21 cellular contexts compared by ENCODE assay signal in genomic region chr7:27788438-27788837, GRCh38. TPM values are rescaled to one million over a fixed set of nuclear protein-coding genes. Genes with fewer than 3 reads are reported as not detected.
A peak's percentile ranks its signal among the peaks of the same experiment; 100 is the strongest.
DNase-seq lines count a peak whose midpoint lies in the region; ATAC-seq, FAIRE-seq and TF ChIP-seq lines count a peak whose summit lies in the region.
"Had no signal": no experiment of that assay in that cellular context is flagged by ENCODE, and none has a peak within 500 bp of the region (broad histone marks: within the 10 kb centered on the region; RNA-seq: fewer than 3 reads in every experiment).

No MANE protein-coding gene starts in this region.

- H4K20me1 ChIP-seq in HepG2 (ENCODE audit: insufficient read depth, low read length) (no peaks in the 10 kb centered on the region), IMR-90 (ENCODE audit: insufficient read depth, low read length) (peaks cover 4% of the 10 kb centered on the region)

- no peak overlapping the region for H4K91ac ChIP-seq in IMR-90 (ENCODE audit: insufficient read depth, low read depth, low read length)

- H3K36me3 ChIP-seq in HepG2 (replicated peaks in 1 of 2; ENCODE audit: control insufficient read depth in 1 of 2, insufficient read depth in 2 of 2, low read length in 2 of 2) (peaks cover 8 to 45% of the 10 kb centered on the region in 2 experiments), right lobe of liver (peaks cover 0 to 46% (median 13%) of the 10 kb centered on the region in 4 donors), IMR-90 (ENCODE audit: control insufficient read depth, insufficient read depth, low read length) (peaks cover 11% of the 10 kb centered on the region), urinary bladder (ENCODE audit: insufficient read depth) (no peaks in the 10 kb centered on the region)

- no peak overlapping the region for H2BK5ac ChIP-seq in IMR-90 (ENCODE audit: low read depth, low read length, poor library complexity, severe bottlenecking)

- DNase-seq in HepG2 (ENCODE audit: low spot score): no peak
- no peak for DNase-seq in right lobe of liver
- DNase-seq in IMR-90: no peak
- no peak for DNase-seq in activated naive CD8-positive, alpha-beta T cell treated with anti-CD3 and anti-CD28 coated beads, Interleukin-2, amount 50 U/mL, for 24 hours
- no peak for DNase-seq in GM10266 (ENCODE audit: extremely low spot score)
- DNase-seq: 8988T; AML-193; Caco-2; Calu3; CD4-positive, alpha-beta T cell; CD8-positive, alpha-beta T cell; DMS79 treated with DMSO at 0.1 percent for 48 hours; GF-D8 had no signal

- H2BK15ac ChIP-seq in IMR-90 (ENCODE audit: low read depth, low read length): no peak overlapping the region

- peak; percentile 4 for FAIRE-seq in HepG2 (lab: Jason Lieb, UNC)
- FAIRE-seq: D721Med, GM12878, GM12892, GM18507 had no signal

- H3K9me3 Mint-ChIP-seq in activated naive CD8-positive, alpha-beta T cell treated with anti-CD3 and anti-CD28 coated beads, Interleukin-2, amount 50 U/mL, for 24 hours: no peaks in the 10 kb centered on the region
- H3K9me3 Mint-ChIP-seq: CD4-positive, alpha-beta T cell; CD8-positive, alpha-beta T cell had no signal

- no peak overlapping the region for H3K9ac ChIP-seq in HepG2 (ENCODE audit: insufficient read depth, low read depth, low read length)
- H3K9ac ChIP-seq in IMR-90 (ENCODE audit: low read depth, low read length): no peak overlapping the region
- H3K9ac ChIP-seq: BLaER1 treated with 17β-estradiol and CSF1 and Interleukin-3, amounts not matched to agents 10 nM and 100 nM had no signal

- H3K36me3 Mint-ChIP-seq in activated naive CD8-positive, alpha-beta T cell treated with anti-CD3 and anti-CD28 coated beads, Interleukin-2, amount 50 U/mL, for 24 hours (ENCODE audit: low read depth): peaks cover 36% of the 10 kb centered on the region

- no peak overlapping the region for H3K4me2 ChIP-seq in HepG2 (ENCODE audit: low read depth, low read length)
- H3K4me2 ChIP-seq in IMR-90 (ENCODE audit: low read depth, low read length): no peak overlapping the region
- H3K4me2 ChIP-seq: BLaER1 treated with 17β-estradiol and CSF1 and Interleukin-3, amounts not matched to agents 10 nM and 100 nM had no signal

- H3K9me3 ChIP-seq in HepG2 (ENCODE audit: low read length) (no peaks in the 10 kb centered on the region), right lobe of liver (no peaks in the 10 kb centered on the region), IMR-90 (ENCODE audit: control insufficient read depth, insufficient read depth, low read length) (no peaks in the 10 kb centered on the region)
- H3K9me3 ChIP-seq: BLaER1 treated with 17β-estradiol and CSF1 and Interleukin-3, amounts not matched to agents 10 nM and 100 nM; Caco-2 had no signal

- TF ChIP-seq RAD21 in HepG2 (CRISPR knock-in tag; IDR thresholded peaks at IDR 0.05) (no peak), IMR-90 (IDR thresholded peaks at IDR 0.05; ENCODE audit: low read length) (no peak)

- no peak overlapping the region for H3K56ac ChIP-seq in IMR-90 (ENCODE audit: extremely low read depth, insufficient read depth, low read length)

- H3K27me3 ChIP-seq in HepG2 (ENCODE audit: control insufficient read depth in 1 of 2, insufficient read depth in 2 of 2, low read length in 2 of 2): no peaks in the 10 kb centered on the region
- no peaks in the 10 kb centered on the region for H3K27me3 ChIP-seq in right lobe of liver
- H3K27me3 ChIP-seq in IMR-90 (ENCODE audit: control insufficient read depth, insufficient read depth, low read length): no peaks in the 10 kb centered on the region
- H3K27me3 ChIP-seq: BLaER1 treated with 17β-estradiol and CSF1 and Interleukin-3, amounts not matched to agents 10 nM and 100 nM had no signal

- intact Hi-C loops in HepG2 (cut with micrococcal nuclease; ENCODE audit: unreplicated experiment) (no loop called here), right lobe of liver (cut with DNase I) (no loop called here), IMR-90 (cut with micrococcal nuclease) (no loop called here)

- H3K27ac ChIP-seq in HepG2 (ENCODE audit: extremely low read length, insufficient read depth, low read length): no peak overlapping the region
- H3K27ac ChIP-seq in right lobe of liver: no peak overlapping the region
- no peak overlapping the region for H3K27ac ChIP-seq in IMR-90 (ENCODE audit: insufficient read depth, low read length)
- peak overlapping the region; percentile 10 for H3K27ac ChIP-seq in urinary bladder (ENCODE audit: low read depth)
- H3K27ac ChIP-seq: BLaER1 treated with 17β-estradiol and CSF1 and Interleukin-3, amounts not matched to agents 10 nM and 100 nM; C4-2B had no signal

- H2AK5ac ChIP-seq in IMR-90 (ENCODE audit: low read depth, low read length): no peak overlapping the region

- H3K4me3 ChIP-seq in HepG2 (replicated peaks in 1 of 3; ENCODE audit: insufficient read depth in 1 of 3, low read depth in 2 of 3, low read length in 3 of 3) (no peak overlapping the region), right lobe of liver (no peak overlapping the region), IMR-90 (ENCODE audit: insufficient read depth, low read depth, low read length) (no peak overlapping the region), urinary bladder (ENCODE audit: low read depth, low read length) (no peak overlapping the region)
- H3K4me3 ChIP-seq: BLaER1 treated with 17β-estradiol and CSF1 and Interleukin-3, amounts not matched to agents 10 nM and 100 nM; GM12878 had no signal

- H4K8ac ChIP-seq in IMR-90 (ENCODE audit: low read depth in 2 of 2, low read length in 2 of 2): no peak overlapping the region

- H2AFZ ChIP-seq in HepG2 (ENCODE audit: low read length): no peak overlapping the region
- H2AFZ ChIP-seq in IMR-90 (replicated peaks; ENCODE audit: low read length, poor library complexity): no peak overlapping the region

- no peak for TF ChIP-seq CTCF in HepG2 (CRISPR knock-in tag; IDR thresholded peaks at IDR 0.05)
- TF ChIP-seq CTCF in right lobe of liver (IDR thresholded peaks at IDR 0.05): no peak
- TF ChIP-seq CTCF in IMR-90 (conservative IDR thresholded peaks at IDR 0.05; ENCODE audit: low read depth, low read length): no peak
- TF ChIP-seq CTCF in GM10266 (IDR thresholded peaks at IDR 0.05; ENCODE audit: control insufficient read depth, insufficient read depth, low read depth, missing control alignments): no peak

- H2BK120ac ChIP-seq in IMR-90 (ENCODE audit: low read depth, low read length): no peak overlapping the region

- TF ChIP-seq POLR2A in HepG2 (IDR thresholded peaks at IDR 0.05; ENCODE audit: insufficient read depth in 1 of 2, low read depth in 2 of 2, low read length in 2 of 2) (no peak), right lobe of liver (IDR thresholded peaks at IDR 0.05) (no peak), IMR-90 (IDR thresholded peaks at IDR 0.05; ENCODE audit: low read depth, low read length) (no peak)

- in situ Hi-C loops in HepG2 (cut with HindIII; ENCODE audit: extremely low pct_ligation_motif_present, low pct_unique_long_range_greater_than_20kb): no loop called here
- in situ Hi-C loops in IMR-90 (cut with MboI; ENCODE audit: low sequenced_read_pairs): loop anchor here (25.0 kb wide), 1 partner anchor 224 kb away; no protein-coding TSS in a partner anchor

- H3K27ac Mint-ChIP-seq in activated naive CD8-positive, alpha-beta T cell treated with anti-CD3 and anti-CD28 coated beads, Interleukin-2, amount 50 U/mL, for 24 hours: no peak overlapping the region
- H3K27ac Mint-ChIP-seq: B cell; CD4-positive, alpha-beta T cell; CD8-positive, alpha-beta T cell had no signal

- H3K4me3 Mint-ChIP-seq in activated naive CD8-positive, alpha-beta T cell treated with anti-CD3 and anti-CD28 coated beads, Interleukin-2, amount 50 U/mL, for 24 hours: no peak overlapping the region
- H3K4me3 Mint-ChIP-seq: B cell; CD4-positive, alpha-beta T cell; CD8-positive, alpha-beta T cell had no signal

- no peak overlapping the region for H2AK9ac ChIP-seq in IMR-90 (replicated peaks; ENCODE audit: low read depth, low read length, poor library complexity)

- no peak overlapping the region for H3K14ac ChIP-seq in IMR-90 (replicated peaks; ENCODE audit: low read depth, low read length)

- peaks cover 11% of the 10 kb centered on the region for H3K4me1 Mint-ChIP-seq in activated naive CD8-positive, alpha-beta T cell treated with anti-CD3 and anti-CD28 coated beads, Interleukin-2, amount 50 U/mL, for 24 hours
- H3K4me1 Mint-ChIP-seq: B cell had no signal

- no peak overlapping the region for H3K23ac ChIP-seq in IMR-90 (ENCODE audit: low read depth, low read length)

- H3K27me3 Mint-ChIP-seq in activated naive CD8-positive, alpha-beta T cell treated with anti-CD3 and anti-CD28 coated beads, Interleukin-2, amount 50 U/mL, for 24 hours: no peaks in the 10 kb centered on the region
- H3K27me3 Mint-ChIP-seq: B cell; CD4-positive, alpha-beta T cell had no signal

- no peak overlapping the region for H3K4ac ChIP-seq in IMR-90 (ENCODE audit: low read depth, low read length)

- ATAC-seq in HepG2: no peak
- no peak for ATAC-seq in right lobe of liver
- ATAC-seq in IMR-90 (ENCODE audit: low read depth): no peak
- no peak for ATAC-seq in activated naive CD8-positive, alpha-beta T cell treated with anti-CD3 and anti-CD28 coated beads, Interleukin-2, amount 50 U/mL, for 24 hours
- ATAC-seq: CD8-positive, alpha-beta T cell; GM12878 had no signal

- H3K9me1 ChIP-seq in IMR-90 (ENCODE audit: insufficient read depth, low read length): no peaks in the 10 kb centered on the region; the same call in 1 of the 2 replicates

- dilution Hi-C loops in IMR-90 (cut with HindIII; ENCODE audit: low sequenced_read_pairs, unreplicated experiment): no loop called here

- H3K18ac ChIP-seq in IMR-90 (ENCODE audit: low read depth, low read length): no peak overlapping the region

- no TSS peak for BruUV-seq in HepG2 (replicated peaks; lab: Mats Ljungman, UMichigan)
- BruUV-seq in IMR-90 (replicated peaks; lab: Mats Ljungman, UMichigan): no TSS peak

- POLR2A ChIA-PET in HepG2 (lab: Yijun Ruan, JAX): no interaction called here
- POLR2A ChIA-PET in IMR-90 (lab: Charles Lee; ENCODE audit: unreplicated experiment): no interaction called here

- no peak overlapping the region for H4K5ac ChIP-seq in IMR-90 (ENCODE audit: low read depth, low read length)

- CTCF ChIA-PET in HepG2 (lab: Yijun Ruan, JAX; ENCODE audit: low intra/inter-chr PET ratio, low total read pairs): no interaction called here
- CTCF ChIA-PET in IMR-90 (lab: Yijun Ruan, JAX): no interaction called here

- H3K79me1 ChIP-seq in IMR-90 (ENCODE audit: low read depth in 1 of 2, low read length in 2 of 2): peaks cover 6 to 11% of the 10 kb centered on the region in 2 experiments; a peak in 3 of 4 replicates

- H3K79me2 ChIP-seq in HepG2 (ENCODE audit: insufficient read depth, low read length): no peaks in the 10 kb centered on the region

- H3K4me1 ChIP-seq in HepG2 (ENCODE audit: insufficient read depth, low read length) (0 out of 2 replicates have a peak, but pooled peaks cover 11% of the 10 kb centered on the region), right lobe of liver (peaks cover 0 to 5% (median 2%) of the 10 kb centered on the region in 4 donors), IMR-90 (ENCODE audit: control insufficient read depth, insufficient read depth, low read length) (no peaks in the 10 kb centered on the region), urinary bladder (ENCODE audit: insufficient read depth) (no peaks in the 10 kb centered on the region)
- H3K4me1 ChIP-seq: BLaER1 treated with 17β-estradiol and CSF1 and Interleukin-3, amounts not matched to agents 10 nM and 100 nM had no signal

- no peak for TF ChIP-seq EP300 in HepG2 (IDR thresholded peaks at IDR 0.05; ENCODE audit: low read depth in 2 of 2, low read length in 2 of 2)
- no peak for TF ChIP-seq EP300 in HepG2 (CRISPR knock-in tag; IDR thresholded peaks at IDR 0.05; ENCODE audit: borderline replicate concordance)

- no peak overlapping the region for H2BK20ac ChIP-seq in IMR-90 (ENCODE audit: low read depth, low read length)

RNA-seq across cellular contexts. Expression of gene TAX1BP1, which starts 48.5 kb away (rescaled TPM):
- total RNA-seq in HepG2 (2016; rRNA removed; fragmentation: Illumina TruSeq; extraction: Trizol) (98.9 and 177 TPM in 2 replicates), right lobe of liver (10 to 100 TPM; 39.2 to 63.8 (median 47.4) TPM), IMR-90 (2012; rRNA removed) (52.7 and 68.9 TPM in 2 replicates), urinary bladder (115 TPM)
- total RNA-seq in HepG2 (2016; cell fraction: cytosol; rRNA removed; fragmentation: Illumina TruSeq; extraction: Trizol; ENCODE audit: low read depth): 15.4 and 20.0 TPM in 2 replicates
- total RNA-seq in HepG2 (2016; cell fraction: insoluble cytoplasmic fraction; rRNA removed; fragmentation: Illumina TruSeq; extraction: Trizol): 99.7 and 175 TPM in 2 replicates
- 41.7 and 45.4 TPM in 2 replicates for total RNA-seq in HepG2 (2016; cell fraction: membrane; rRNA removed; fragmentation: Illumina TruSeq; extraction: Trizol)
- total RNA-seq in HepG2 (2016; cell fraction: nucleus; rRNA removed; fragmentation: Illumina TruSeq; extraction: Trizol): 83.0 and 86.5 TPM in 2 replicates
- polyA plus RNA-seq in HepG2 (2011; rRNA removed) (78.8 and 95.2 TPM in 2 replicates), IMR-90 (2012; rRNA removed) (46.0 and 49.0 TPM in 2 replicates), urinary bladder (99.7 TPM)
- polyA plus RNA-seq in HepG2 (2011; cell fraction: cytosol; rRNA removed): 51.1 and 75.1 TPM in 2 replicates
- polyA plus RNA-seq in HepG2 (2011; cell fraction: nucleus; rRNA removed): 20.4 and 20.8 TPM in 2 replicates
- 60.1 and 77.8 TPM in 2 replicates for polyA plus RNA-seq in HepG2 (2012)
- 5.9 and 6.6 TPM in 2 replicates for polyA plus RNA-seq in HepG2 (2016; cell fraction: cytosol; fragmentation: Illumina TruSeq; extraction: Trizol; ENCODE audit: low read depth)
- 137 and 142 TPM in 2 replicates for polyA plus RNA-seq in HepG2 (2016; cell fraction: insoluble cytoplasmic fraction; fragmentation: Illumina TruSeq; extraction: Trizol; ENCODE audit: low read depth)
- polyA plus RNA-seq in HepG2 (2016; cell fraction: membrane; fragmentation: Illumina TruSeq; extraction: Trizol; ENCODE audit: low read depth): 15.0 and 16.7 TPM in 2 replicates
- polyA plus RNA-seq in HepG2 (2016; cell fraction: nucleus; fragmentation: Illumina TruSeq; extraction: Trizol; ENCODE audit: insufficient read depth, low read depth): 48.0 and 52.6 TPM in 2 replicates
- 114 and 126 TPM in 2 replicates for polyA minus RNA-seq in HepG2 (2011; rRNA and poly(A)+ RNA removed; ENCODE audit: low replicate concordance)
- 36.9 and 45.1 TPM in 2 replicates for polyA minus RNA-seq in HepG2 (2011; cell fraction: cytosol; rRNA and poly(A)+ RNA removed)
- polyA minus RNA-seq in HepG2 (2011; cell fraction: nucleus; rRNA and poly(A)+ RNA removed): 152 and 235 TPM in 2 replicates
- 17.2 and 19.7 TPM in 2 replicates for polyA plus RNA-seq in IMR-90 (2012; cell fraction: cytosol; rRNA removed)
- polyA plus RNA-seq in IMR-90 (2012; cell fraction: nucleus; rRNA removed; ENCODE audit: low replicate concordance): 7.7 and 44.0 TPM in 2 replicates
